In genomic region chrX:149003863-149004660, GRCh38 we compare ENCODE assay signal across 23 cellular contexts.
DNase-seq lines count a peak whose midpoint lies in the region; ATAC-seq and TF ChIP-seq lines count a peak whose summit lies in the region.
"Had no signal": no experiment of that assay in that cellular context is flagged by ENCODE, and none has a peak within 500 bp of the region (broad histone marks: within the 10 kb centered on the region; RNA-seq: fewer than 3 reads in every experiment).

No MANE protein-coding gene starts in this region.

- H3K79me2 ChIP-seq in mesendoderm (ENCODE audit: control insufficient read depth, insufficient read depth, low read length) (no peaks in the 10 kb centered on the region), smooth muscle cell (ENCODE audit: low read depth) (no peaks in the 10 kb centered on the region)

- H3K4ac ChIP-seq in mesendoderm (ENCODE audit: low read depth, low read length), result no peak overlapping the region

- H3K4me2 ChIP-seq in BLaER1 treated with 17β-estradiol and CSF1 and Interleukin-3, amounts not matched to agents 10 nM and 100 nM, result peak overlapping the region in 9 of 11 experiments; percentile 14 to 71 (median 62); a peak in 15 of 22 replicates
- H3K4me2 ChIP-seq in mesendoderm (ENCODE audit: low read length) (no peak overlapping the region), smooth muscle cell (no peak overlapping the region)
- H3K4me2 ChIP-seq: neural progenitor cell had no signal

- H3K79me1 ChIP-seq in mesendoderm (ENCODE audit: low read length), result no peaks in the 10 kb centered on the region

- H3K23ac ChIP-seq in mesendoderm (ENCODE audit: low read length), result no peak overlapping the region

- no peak overlapping the region for H2BK5ac ChIP-seq in mesendoderm (ENCODE audit: low read length)

- H3K9me3 ChIP-seq in BLaER1 treated with 17β-estradiol and CSF1 and Interleukin-3, amounts not matched to agents 10 nM and 100 nM (replicated peaks in 1 of 11), result 0 out of 22 replicates have a peak, but pooled peaks cover 0 to 6% (median 0%) of the 10 kb centered on the region in 11 experiments
- no peaks in the 10 kb centered on the region for H3K9me3 ChIP-seq in CD4-positive, alpha-beta T cell (ENCODE audit: control insufficient read depth, low read length)
- H3K9me3 ChIP-seq in smooth muscle cell (replicated peaks; ENCODE audit: low read depth), result no peaks in the 10 kb centered on the region
- H3K9me3 ChIP-seq: esophagus muscularis mucosa, uterus had no signal

- DNase-seq in NCI-H226 (peak; percentile 51), mesendoderm (peak; percentile 2), smooth muscle cell (lab: John Stamatoyannopoulos, UW; ENCODE audit: unreplicated experiment) (no peak)
- no peak for DNase-seq in CD4-positive, alpha-beta T cell
- DNase-seq: activated gamma-delta T cell treated with Interleukin-2 at 50 U/mL for 16 hours; activated T-cell treated with anti-CD3 and anti-CD28 coated beads for 4 hours; amniotic stem cell; cerebellar nuclear complex; DMS79 treated with DMSO at 0.1 percent for 48 hours; effector memory CD4-positive, alpha-beta T cell; NCI-H1105 treated with DMSO at 0.1 percent for 48 hours; NCI-H69; Right ventricle myocardium superior; stimulated activated CD4-positive, alpha-beta T cell treated with anti-CD3 and anti-CD28 coated beads, Interleukin-4, amount 100 ng/mL, for 24 hours; T-helper 17 cell; uterus had no signal

- H3K36me3 ChIP-seq in BLaER1 treated with 17β-estradiol and CSF1 and Interleukin-3, amounts not matched to agents 10 nM and 100 nM, result no peaks in the 10 kb centered on the region
- H3K36me3 ChIP-seq in mesendoderm (ENCODE audit: control insufficient read depth, insufficient read depth, low read length) (no peaks in the 10 kb centered on the region), smooth muscle cell (ENCODE audit: low read depth) (no peaks in the 10 kb centered on the region)
- H3K36me3 ChIP-seq: esophagus muscularis mucosa, neural progenitor cell, uterus had no signal

- no peak for TF ChIP-seq CTCF in CD4-positive, alpha-beta T cell (IDR thresholded peaks at IDR 0.05)
- no peak for TF ChIP-seq CTCF in smooth muscle cell (IDR thresholded peaks at IDR 0.05; ENCODE audit: borderline replicate concordance, insufficient read depth, poor library complexity, severe bottlenecking)

- no peaks in the 10 kb centered on the region for H3K36me3 Mint-ChIP-seq in CD4-positive, alpha-beta T cell (ENCODE audit: low read depth)
- H3K36me3 Mint-ChIP-seq in stimulated activated memory B cell treated with anti-CD40 and anti-IgM and Interleukin-4, amounts not matched to agents 10 μg/mL and 1 μg/mL and 100 μg/mL, for 72 hours, result no peaks in the 10 kb centered on the region
- H3K36me3 Mint-ChIP-seq: neural progenitor cell had no signal

- H4K20me1 ChIP-seq in BLaER1 treated with 17β-estradiol and CSF1 and Interleukin-3, amounts not matched to agents 10 nM and 100 nM, result no peaks in the 10 kb centered on the region
- H4K20me1 ChIP-seq in smooth muscle cell (ENCODE audit: low read depth), result no peaks in the 10 kb centered on the region

- no peaks in the 10 kb centered on the region for H3K9me3 Mint-ChIP-seq in CD4-positive, alpha-beta T cell
- H3K9me3 Mint-ChIP-seq in stimulated activated memory B cell treated with anti-CD40 and anti-IgM and Interleukin-4, amounts not matched to agents 10 μg/mL and 1 μg/mL and 100 μg/mL, for 72 hours, result no peaks in the 10 kb centered on the region

- no peak overlapping the region for H4K8ac ChIP-seq in mesendoderm (ENCODE audit: low read depth, low read length)

- H3K4me1 Mint-ChIP-seq in CD4-positive, alpha-beta T cell (ENCODE audit: low read depth), result no peaks in the 10 kb centered on the region
- H3K4me1 Mint-ChIP-seq in stimulated activated memory B cell treated with anti-CD40 and anti-IgM and Interleukin-4, amounts not matched to agents 10 μg/mL and 1 μg/mL and 100 μg/mL, for 72 hours, result no peaks in the 10 kb centered on the region
- H3K4me1 Mint-ChIP-seq: neural progenitor cell, T-helper 17 cell had no signal

- H3K56ac ChIP-seq in mesendoderm (ENCODE audit: low read length), result no peak overlapping the region

- H3K27ac ChIP-seq in BLaER1 treated with 17β-estradiol and CSF1 and Interleukin-3, amounts not matched to agents 10 nM and 100 nM, result no peak overlapping the region
- no peak overlapping the region for H3K27ac ChIP-seq in mesendoderm (ENCODE audit: low read depth, low read length)
- H3K27ac ChIP-seq in CD4-positive, alpha-beta T cell (ENCODE audit: low read depth, low read length), result no peak overlapping the region
- H3K27ac ChIP-seq in smooth muscle cell (ENCODE audit: low read depth), result no peak overlapping the region
- H3K27ac ChIP-seq: esophagus muscularis mucosa, neural progenitor cell, uterus, VCaP had no signal

- H2BK120ac ChIP-seq in mesendoderm (ENCODE audit: low read depth, low read length), result no peak overlapping the region

- H3F3A ChIP-seq in smooth muscle cell (ENCODE audit: low read depth), result no peaks in the 10 kb centered on the region

- H2AK5ac ChIP-seq in mesendoderm (ENCODE audit: low read length), result no peak overlapping the region

- ATAC-seq in HG02588 (IDR thresholded peaks at IDR 0.05; ENCODE audit: unreplicated experiment) (peak; percentile 76), HG02798 (IDR thresholded peaks at IDR 0.05; ENCODE audit: poor library complexity, unreplicated experiment) (no peak)
- no peak for ATAC-seq in CD4-positive, alpha-beta T cell (ENCODE audit: poor library complexity)
- no peak for ATAC-seq in stimulated activated memory B cell treated with anti-CD40 and anti-IgM and Interleukin-4, amounts not matched to agents 10 μg/mL and 1 μg/mL and 100 μg/mL, for 72 hours
- ATAC-seq: T-helper 17 cell had no signal

- H2BK15ac ChIP-seq in mesendoderm (replicated peaks; ENCODE audit: low read depth), result no peak overlapping the region

- intact Hi-C loops in CD4-positive, alpha-beta T cell (cut with DNase I, micrococcal nuclease), result no loop called here

- H3K27me3 ChIP-seq in BLaER1 treated with 17β-estradiol and CSF1 and Interleukin-3, amounts not matched to agents 10 nM and 100 nM, result no peaks in the 10 kb centered on the region
- H3K27me3 ChIP-seq in mesendoderm (ENCODE audit: insufficient read depth, low read length, poor library complexity) (no peaks in the 10 kb centered on the region), smooth muscle cell (ENCODE audit: low read depth) (no peaks in the 10 kb centered on the region)
- no peaks in the 10 kb centered on the region for H3K27me3 ChIP-seq in CD4-positive, alpha-beta T cell (ENCODE audit: control insufficient read depth, insufficient read depth, low read length)
- H3K27me3 ChIP-seq: esophagus muscularis mucosa, neural progenitor cell, uterus had no signal

- CTCF ChIA-PET in CD4-positive, alpha-beta T cell (lab: Charles Lee), result no interaction called here

- no peak overlapping the region for H3K27ac Mint-ChIP-seq in CD4-positive, alpha-beta T cell
- no peak overlapping the region for H3K27ac Mint-ChIP-seq in stimulated activated memory B cell treated with anti-CD40 and anti-IgM and Interleukin-4, amounts not matched to agents 10 μg/mL and 1 μg/mL and 100 μg/mL, for 72 hours
- H3K27ac Mint-ChIP-seq: neural progenitor cell, T-helper 17 cell had no signal

- H3K4me3 Mint-ChIP-seq in CD4-positive, alpha-beta T cell, result no peak overlapping the region
- H3K4me3 Mint-ChIP-seq in stimulated activated memory B cell treated with anti-CD40 and anti-IgM and Interleukin-4, amounts not matched to agents 10 μg/mL and 1 μg/mL and 100 μg/mL, for 72 hours, result no peak overlapping the region
- H3K4me3 Mint-ChIP-seq: neural progenitor cell, T-helper 17 cell had no signal

- no CpG with 5 or more reads among the region's 5 CpGs for WGBS in mesendoderm (ENCODE audit: extremely low coverage, insufficient coverage, low lambda C conversion rate)
- 47% methylated on average over 5 of the region's 5 CpGs for WGBS in smooth muscle cell (ENCODE audit: low lambda C conversion rate)

- H3K18ac ChIP-seq in mesendoderm (ENCODE audit: low read length), result no peak overlapping the region

- no peak overlapping the region for H3K9ac ChIP-seq in BLaER1 treated with 17β-estradiol and CSF1 and Interleukin-3, amounts not matched to agents 10 nM and 100 nM
- H3K9ac ChIP-seq in mesendoderm (ENCODE audit: low read length) (no peak overlapping the region), smooth muscle cell (ENCODE audit: low read depth) (no peak overlapping the region)
- H3K9ac ChIP-seq: neural progenitor cell had no signal

- H3K4me1 ChIP-seq in BLaER1 treated with 17β-estradiol and CSF1 and Interleukin-3, amounts not matched to agents 10 nM and 100 nM, result peaks cover 0 to 34% (median 30%) of the 10 kb centered on the region in 10 experiments; a peak in 17 of 20 replicates
- H3K4me1 ChIP-seq in mesendoderm (ENCODE audit: control insufficient read depth, low read depth, low read length) (no peaks in the 10 kb centered on the region), smooth muscle cell (ENCODE audit: low read depth) (no peaks in the 10 kb centered on the region)
- H3K4me1 ChIP-seq: esophagus muscularis mucosa, neural progenitor cell, uterus had no signal

- no peak overlapping the region for H2AFZ ChIP-seq in smooth muscle cell (ENCODE audit: low read depth)
- H2AFZ ChIP-seq: neural progenitor cell had no signal

- H4K5ac ChIP-seq in mesendoderm (ENCODE audit: low read length), result no peak overlapping the region

- POLR2A ChIA-PET in CD4-positive, alpha-beta T cell (lab: Charles Lee), result no interaction called here

- H3K27me3 Mint-ChIP-seq in CD4-positive, alpha-beta T cell, result no peaks in the 10 kb centered on the region
- no peaks in the 10 kb centered on the region for H3K27me3 Mint-ChIP-seq in stimulated activated memory B cell treated with anti-CD40 and anti-IgM and Interleukin-4, amounts not matched to agents 10 μg/mL and 1 μg/mL and 100 μg/mL, for 72 hours

- H3K4me3 ChIP-seq in BLaER1 treated with 17β-estradiol and CSF1 and Interleukin-3, amounts not matched to agents 10 nM and 100 nM, result no peak overlapping the region
- H3K4me3 ChIP-seq in mesendoderm (ENCODE audit: low read length) (no peak overlapping the region), smooth muscle cell (no peak overlapping the region)
- H3K4me3 ChIP-seq: esophagus muscularis mucosa, neural progenitor cell, uterus had no signal

Comparison
In these comparisons a context has a peak if more than half of its experiments do, and no peak if none do; other contexts are left out.
1. H3K4me2 ChIP-seq: peak in BLaER1 treated with 17β-estradiol and CSF1 and Interleukin-3, amounts not matched to agents 10 nM and 100 nM (9 of 11); none in mesendoderm (single experiment) and smooth muscle cell (single experiment).
2. DNase-seq: peak in NCI-H226 (single experiment) and mesendoderm (single experiment); none in CD4-positive, alpha-beta T cell (0 of 10) and smooth muscle cell (single experiment).